ENCODE assay signal across 1 cellular context in the genomic region with DNA sequence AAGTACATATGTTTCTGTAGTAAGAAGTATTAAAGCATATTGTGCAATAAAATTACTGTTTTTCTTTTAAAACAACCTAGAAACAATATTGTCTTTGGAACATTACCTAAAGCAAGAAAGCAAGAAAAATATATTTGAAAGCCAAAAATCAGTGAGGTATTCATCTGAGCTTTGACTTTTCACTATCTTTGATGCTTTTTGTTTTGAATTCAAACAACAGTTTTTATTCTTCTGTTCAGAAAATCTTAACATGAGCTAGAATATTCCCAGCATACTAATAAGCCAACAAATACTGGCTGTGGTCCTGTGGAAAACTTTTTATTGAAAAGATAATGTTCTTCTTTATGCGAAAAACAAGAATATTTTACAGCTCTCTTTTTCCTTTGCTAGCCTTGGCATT.
TF ChIP-seq lines count a peak whose summit lies in the region.

No MANE protein-coding gene starts in this region.

TF ChIP-seq in HepG2, 621 proteins besides CTCF, POLR2A, EP300 and RAD21 (continued from another document):
- TF ChIP-seq GMEB1 (CRISPR knock-in tag; IDR thresholded peaks at IDR 0.05; ENCODE audit: borderline replicate concordance), result no peak
